In genomic region chr9:80222466-80223169, GRCh38 we compare ENCODE assay signal across 7 cellular contexts.
"Had no signal": no experiment of that assay in that cellular context is flagged by ENCODE, and none has a peak within 500 bp of the region (broad histone marks: within the 10 kb centered on the region; RNA-seq: fewer than 3 reads in every experiment).

No MANE protein-coding gene starts in this region.

- H3K4me1 Mint-ChIP-seq: GM23338, H9, IgD-negative memory B cell had no signal

- H3K4me3 Mint-ChIP-seq: GM23338, H9, IgD-negative memory B cell had no signal

- ATAC-seq: GM23338, HepG2 had no signal

- H3K27ac Mint-ChIP-seq: GM23338, H9, IgD-negative memory B cell had no signal

- DNase-seq: H9, HCEC 1CT, KBM-7 had no signal

- H3K4me2 ChIP-seq: GM23338 had no signal

- H3K4me3 ChIP-seq: GM23338 had no signal

- H2AFZ ChIP-seq: GM23338 had no signal

- H3K9me3 Mint-ChIP-seq: GM23338, H9, IgD-negative memory B cell had no signal

- H3K27me3 Mint-ChIP-seq: IgD-negative memory B cell had no signal

- H3K27ac ChIP-seq: HL-60 had no signal

- H3K36me3 Mint-ChIP-seq: IgD-negative memory B cell had no signal
